ENCODE assay signal across 14 cellular contexts in genomic region chr1:3548156-3548893, GRCh38.
A peak's percentile ranks its signal among the peaks of the same experiment; 100 is the strongest.
DNase-seq lines count a peak whose midpoint lies in the region; FAIRE-seq and TF ChIP-seq lines count a peak whose summit lies in the region.
"Had no signal": no experiment of that assay in that cellular context is flagged by ENCODE, and none has a peak within 500 bp of the region (broad histone marks: within the 10 kb centered on the region; RNA-seq: fewer than 3 reads in every experiment).

No MANE protein-coding gene starts in this region.

- H3K27me3 ChIP-seq in AG04450 (ENCODE audit: control insufficient read depth, insufficient read depth, low read length) (peaks cover 3% of the 10 kb centered on the region), brain microvascular endothelial cell (replicated peaks) (no peaks in the 10 kb centered on the region)

- H3K36me3 ChIP-seq in brain microvascular endothelial cell (replicated peaks) = no peaks in the 10 kb centered on the region

- H3K9me3 Mint-ChIP-seq in activated T-cell treated with anti-CD3 and anti-CD28 coated beads, Interleukin-2, amount 50 U/mL, for 24 hours = no peaks in the 10 kb centered on the region
- H3K9me3 Mint-ChIP-seq: activated naive CD8-positive, alpha-beta T cell treated with anti-CD3 and anti-CD28 coated beads, Interleukin-2, amount 50 U/mL, for 24 hours; effector memory CD8-positive, alpha-beta T cell had no signal

- H3K4me1 Mint-ChIP-seq in activated T-cell treated with anti-CD3 and anti-CD28 coated beads, Interleukin-2, amount 50 U/mL, for 24 hours (ENCODE audit: low read depth) = no peaks in the 10 kb centered on the region
- H3K4me1 Mint-ChIP-seq: activated naive CD8-positive, alpha-beta T cell treated with anti-CD3 and anti-CD28 coated beads, Interleukin-2, amount 50 U/mL, for 24 hours had no signal

- H3K27me3 Mint-ChIP-seq in activated T-cell treated with anti-CD3 and anti-CD28 coated beads, Interleukin-2, amount 50 U/mL, for 24 hours = no peaks in the 10 kb centered on the region
- H3K27me3 Mint-ChIP-seq: activated naive CD8-positive, alpha-beta T cell treated with anti-CD3 and anti-CD28 coated beads, Interleukin-2, amount 50 U/mL, for 24 hours; effector memory CD8-positive, alpha-beta T cell had no signal

- no peaks in the 10 kb centered on the region for H3K36me3 Mint-ChIP-seq in activated T-cell treated with anti-CD3 and anti-CD28 coated beads, Interleukin-2, amount 50 U/mL, for 24 hours (ENCODE audit: low read depth)

- in situ Hi-C loops in brain microvascular endothelial cell (cut with HindIII; ENCODE audit: low pct_ligation_motif_present, low sequenced_read_pairs) = no loop called here

- POLR2A ChIA-PET in AG04450 (lab: Yijun Ruan, JAX) = no interaction called here

- no peaks in the 10 kb centered on the region; the same call in 1 of the 2 replicates for H3K9me3 ChIP-seq in AG04450 (ENCODE audit: control insufficient read depth, insufficient read depth, low read length)

- TF ChIP-seq CTCF in AG04450 (IDR thresholded peaks at IDR 0.05; ENCODE audit: low read depth, low read length) (no peak), brain microvascular endothelial cell (IDR thresholded peaks at IDR 0.05; ENCODE audit: low read depth, low read length, missing control alignments) (no peak)

- CTCF ChIA-PET in AG04450 (lab: Charles Lee) = interaction anchor here (1.8 kb wide), 1 partner anchor 71 kb away, joined by 7 read pairs; no protein-coding TSS in a partner anchor

- H3K27ac Mint-ChIP-seq in activated T-cell treated with anti-CD3 and anti-CD28 coated beads, Interleukin-2, amount 50 U/mL, for 24 hours = no peak overlapping the region
- H3K27ac Mint-ChIP-seq: activated naive CD8-positive, alpha-beta T cell treated with anti-CD3 and anti-CD28 coated beads, Interleukin-2, amount 50 U/mL, for 24 hours; effector memory CD8-positive, alpha-beta T cell had no signal

- FAIRE-seq in HTR-8/SVneo (lab: Jason Lieb, UNC) = peak; percentile 23

- DNase-seq in AG04450 (ENCODE audit: low read depth, low spot score) = peak; percentile 24
- DNase-seq in HTR-8/SVneo (ENCODE audit: insufficient read length, low spot score) = peak; percentile 67
- peak; percentile 58 for DNase-seq in brain microvascular endothelial cell
- peak; percentile 1 for DNase-seq in kidney glomerular epithelial cell (lab: John Stamatoyannopoulos, UW)
- DNase-seq in amygdala (lab: John Stamatoyannopoulos, UW) = no peak
- no peak for DNase-seq in DMS114 treated with DMSO at 0.1 percent for 48 hours (lab: John Stamatoyannopoulos, UW; ENCODE audit: unreplicated experiment)
- DNase-seq in NCI-H69 (lab: John Stamatoyannopoulos, UW) = no peak
- DNase-seq in activated T-cell treated with anti-CD3 and anti-CD28 coated beads, Interleukin-2, amount 50 U/mL, for 24 hours = no peak
- DNase-seq: activated naive CD8-positive, alpha-beta T cell treated with anti-CD3 and anti-CD28 coated beads, Interleukin-2, amount 50 U/mL, for 24 hours; DND-41; effector memory CD8-positive, alpha-beta T cell; mesenchymal stem cell; NCI-H1048; NCI-H446 had no signal

- no peak overlapping the region for H3K4me3 Mint-ChIP-seq in activated T-cell treated with anti-CD3 and anti-CD28 coated beads, Interleukin-2, amount 50 U/mL, for 24 hours
- H3K4me3 Mint-ChIP-seq: activated naive CD8-positive, alpha-beta T cell treated with anti-CD3 and anti-CD28 coated beads, Interleukin-2, amount 50 U/mL, for 24 hours; effector memory CD8-positive, alpha-beta T cell had no signal

- no peak overlapping the region for H3K27ac ChIP-seq in AG04450 (ENCODE audit: low read depth, low read length)
- H3K27ac ChIP-seq in brain microvascular endothelial cell = peak overlapping the region; percentile 46

- H3K4me3 ChIP-seq in AG04450 (ENCODE audit: low read depth, low read length) = no peak overlapping the region
- no peak overlapping the region for H3K4me3 ChIP-seq in brain microvascular endothelial cell (ENCODE audit: low read depth, low read length)

Comparison
In these comparisons a context has a peak if more than half of its experiments do, and no peak if none do; other contexts are left out.
1. DNase-seq: peak in AG04450 (single experiment), HTR-8/SVneo (single experiment), brain microvascular endothelial cell (single experiment) and kidney glomerular epithelial cell (single experiment); none in amygdala (0 of 56), DMS114 treated with DMSO at 0.1 percent for 48 hours (single experiment), NCI-H69 (single experiment) and activated T-cell treated with anti-CD3 and anti-CD28 coated beads, Interleukin-2, amount 50 U/mL, for 24 hours (single experiment).